Comparison of ENCODE assay signal across 8 cellular contexts in the genomic region with DNA sequence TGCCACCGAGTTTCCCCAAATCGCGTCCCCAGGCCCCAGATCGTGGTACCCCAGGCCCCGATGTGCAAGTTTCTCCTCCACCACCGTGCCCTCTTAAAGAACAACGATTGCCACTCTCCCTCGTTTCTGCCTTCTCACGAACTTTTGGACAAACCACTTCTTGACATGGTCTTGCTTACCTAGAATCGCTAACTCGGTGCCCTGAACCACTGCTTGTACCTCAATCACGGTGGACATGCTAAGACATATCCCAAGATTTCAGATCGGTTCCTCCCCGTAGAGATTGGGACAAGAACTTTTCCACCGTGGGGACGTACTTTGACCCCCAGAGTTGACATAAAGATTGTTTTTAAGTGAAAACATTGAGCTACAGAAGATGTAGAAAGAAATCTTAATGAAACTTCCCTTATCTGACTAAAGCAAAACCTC. TPM values are rescaled to one million over a fixed set of nuclear protein-coding genes. Genes with fewer than 3 reads are reported as not detected.
DNase-seq lines count a peak whose midpoint lies in the region; ATAC-seq and TF ChIP-seq lines count a peak whose summit lies in the region.

No MANE protein-coding gene starts in this region.

- peak overlapping the region; percentile 65 for H2AFZ ChIP-seq in ACC112 (ENCODE audit: low read length, unreplicated experiment)

- H3K4me3 Mint-ChIP-seq in mesothelial cell of epicardium: peak overlapping the region; percentile 88

- H3K36me3 ChIP-seq in ACC112 (ENCODE audit: insufficient read depth, low read length): peaks cover 10% of the 10 kb centered on the region; the same call in 1 of the 2 replicates

- DNase-seq in astrocyte of the cerebellum (ENCODE audit: low read depth) (no peak), mesothelial cell of epicardium (ENCODE audit: low spot score in 2 of 2, unreplicated experiment in 2 of 2) (no peak), NCI-H2171 treated with DMSO at 0.1 percent for 48 hours (lab: John Stamatoyannopoulos, UW) (no peak), G401 (ENCODE audit: low spot score) (no peak)

- H3K4me1 ChIP-seq in ACC112 (ENCODE audit: control insufficient read depth, insufficient read depth, low read length, unreplicated experiment): peaks cover 29% of the 10 kb centered on the region

- in situ Hi-C loops in astrocyte of the cerebellum (cut with HindIII; ENCODE audit: low sequenced_read_pairs): no loop called here
- in situ Hi-C loops in G401 (cut with HindIII; ENCODE audit: low sequenced_read_pairs): no loop called here

- H3K4me3 ChIP-seq in ACC112 (ENCODE audit: low read depth, low read length) (peak overlapping the region; percentile 93), astrocyte of the cerebellum (ENCODE audit: low read depth, low read length) (peak overlapping the region; percentile 94)

- peak overlapping the region; percentile 26 for H3K27ac Mint-ChIP-seq in mesothelial cell of epicardium

- H3K4me1 Mint-ChIP-seq in mesothelial cell of epicardium: peaks cover 18% of the 10 kb centered on the region

- H3K27me3 Mint-ChIP-seq in mesothelial cell of epicardium (ENCODE audit: low read depth): peaks cover 4% of the 10 kb centered on the region

- H3K79me2 ChIP-seq in ACC112 (ENCODE audit: control insufficient read depth, insufficient read depth, low read length, unreplicated experiment): peaks cover 57% of the 10 kb centered on the region

- H3K27me3 ChIP-seq in ACC112 (ENCODE audit: insufficient read depth, low read length): no peaks in the 10 kb centered on the region

- H3K9me3 Mint-ChIP-seq in mesothelial cell of epicardium: no peaks in the 10 kb centered on the region

- peak overlapping the region; percentile 92 for H3K27ac ChIP-seq in ACC112 (ENCODE audit: low read depth, low read length)

- TF ChIP-seq CTCF in astrocyte of the cerebellum (IDR thresholded peaks at IDR 0.05; ENCODE audit: low read depth, low read length, missing control alignments): no peak
- TF ChIP-seq CTCF in mesothelial cell of epicardium (IDR thresholded peaks at IDR 0.05; ENCODE audit: unreplicated experiment): no peak

- ATAC-seq in HG02571 (IDR thresholded peaks at IDR 0.05; ENCODE audit: unreplicated experiment): peak; percentile 4
- no peak for ATAC-seq in GM18873 (IDR thresholded peaks at IDR 0.05; ENCODE audit: low FRiP score, unreplicated experiment)
- no peak for ATAC-seq in GM18861 (IDR thresholded peaks at IDR 0.05; ENCODE audit: unreplicated experiment)

- H3K36me3 Mint-ChIP-seq in mesothelial cell of epicardium: no peaks in the 10 kb centered on the region

RNA-seq across cellular contexts. Expression of gene ZC3HAV1, which starts 0.5 kb away (rescaled TPM):
- 23.7 to 24.1 TPM (median 23.7 TPM) in 3 replicates for total RNA-seq in mesothelial cell of epicardium
- total RNA-seq in G401 (2014; rRNA removed; shearing (Covaris generic)): 8.9 and 14.3 TPM in 2 replicates
